In the genomic region with DNA sequence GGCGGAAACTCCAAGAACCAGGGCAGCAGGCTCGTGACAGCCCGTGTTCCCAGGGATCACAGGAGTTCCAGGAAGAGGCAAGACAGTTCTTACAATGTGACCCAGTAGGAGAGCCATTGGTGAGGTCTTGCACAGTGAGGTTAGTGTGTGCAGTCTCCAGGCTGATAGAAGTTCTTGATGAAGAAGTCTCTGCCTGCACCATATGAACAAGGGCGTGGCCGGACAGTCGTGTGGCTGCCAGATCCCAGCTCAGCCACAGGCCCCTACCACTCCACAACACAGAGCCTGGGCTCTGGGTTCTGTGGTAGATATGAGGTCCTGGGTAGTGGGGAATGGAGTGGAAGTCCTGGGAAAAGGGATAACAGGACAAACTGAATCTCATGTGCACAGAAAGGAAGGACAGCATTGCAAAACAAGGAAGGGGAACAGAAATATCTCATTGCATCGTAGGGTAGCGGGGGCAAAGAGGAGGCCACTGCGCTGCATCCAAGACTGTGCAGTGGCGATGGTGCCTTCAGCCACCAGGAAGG, we compare ENCODE assay signal across 8 cellular contexts.
DNase-seq lines count a peak whose midpoint lies in the region; ATAC-seq and TF ChIP-seq lines count a peak whose summit lies in the region.

No MANE protein-coding gene starts in this region.

- 13 to 16% (median 15%) methylated on average over 10 of the region's 10 CpGs for WGBS in psoas muscle, 3 donors

- TF ChIP-seq CTCF in GM20000 (IDR thresholded peaks at IDR 0.05; ENCODE audit: extremely low read depth, missing control alignments) = no peak
- TF ChIP-seq CTCF in psoas muscle (IDR thresholded peaks at IDR 0.05) = no peak

- peak overlapping the region; percentile 79 for H3K4me3 ChIP-seq in psoas muscle

- peaks cover 5% of the 10 kb centered on the region for H3K9me3 Mint-ChIP-seq in activated naive CD8-positive, alpha-beta T cell treated with anti-CD3 and anti-CD28 coated beads, Interleukin-2, amount 50 U/mL, for 24 hours

- peaks cover 8% of the 10 kb centered on the region for H3K9me3 ChIP-seq in psoas muscle

- peak overlapping the region; percentile 99 for H3K27ac Mint-ChIP-seq in activated naive CD8-positive, alpha-beta T cell treated with anti-CD3 and anti-CD28 coated beads, Interleukin-2, amount 50 U/mL, for 24 hours

- intact Hi-C loops in left cardiac atrium (cut with DNase I) (loop anchor here (5.0 to 10.0 kb wide), 3 partner anchors 63 to 259 kb away; partner anchors contain the start of gene STX11 (in 1 of the 2)), psoas muscle (cut with DNase I) (loop anchor here in 1 of 2 donors (5.0 to 10.0 kb wide), 3 partner anchors 72 to 259 kb away; partner anchors contain the start of genes SF3B5 and UTRN)

- H3K27me3 ChIP-seq in psoas muscle (ENCODE audit: insufficient read depth in 3 of 3, low read length in 2 of 3) = no peaks in the 10 kb centered on the region

- no peaks in the 10 kb centered on the region for H3K36me3 ChIP-seq in psoas muscle (ENCODE audit: insufficient read depth in 1 of 2, low read depth in 1 of 2)

- DNase-seq in Ammon's horn (ENCODE audit: low spot score) (peak; percentile 47), GM20000 (ENCODE audit: low spot score) (peak; percentile 44), NCI-H69 (lab: John Stamatoyannopoulos, UW) (peak; percentile 29), left cardiac atrium (peak; percentile 31), psoas muscle (peak; percentile 30 to 63), NCI-H2029 treated with DMSO at 0.1 percent for 48 hours (lab: John Stamatoyannopoulos, UW) (no peak)
- DNase-seq in activated naive CD8-positive, alpha-beta T cell treated with anti-CD3 and anti-CD28 coated beads, Interleukin-2, amount 50 U/mL, for 24 hours = peak; percentile 25
- no peak for DNase-seq in effector CD4-positive, alpha-beta T cell

- peaks cover 5% of the 10 kb centered on the region for H3K36me3 Mint-ChIP-seq in activated naive CD8-positive, alpha-beta T cell treated with anti-CD3 and anti-CD28 coated beads, Interleukin-2, amount 50 U/mL, for 24 hours (ENCODE audit: low read depth)

- ATAC-seq in activated naive CD8-positive, alpha-beta T cell treated with anti-CD3 and anti-CD28 coated beads, Interleukin-2, amount 50 U/mL, for 24 hours = no peak
- ATAC-seq in left cardiac atrium (peak; percentile 7 to 33), psoas muscle (peak in 3 of 4 donors; percentile 7 to 33 (median 10))

- peak overlapping the region; percentile 90 for H3K4me3 Mint-ChIP-seq in activated naive CD8-positive, alpha-beta T cell treated with anti-CD3 and anti-CD28 coated beads, Interleukin-2, amount 50 U/mL, for 24 hours

- peaks cover 4% of the 10 kb centered on the region for H3K27me3 Mint-ChIP-seq in activated naive CD8-positive, alpha-beta T cell treated with anti-CD3 and anti-CD28 coated beads, Interleukin-2, amount 50 U/mL, for 24 hours

- H3K4me1 ChIP-seq in psoas muscle = peaks cover 14% of the 10 kb centered on the region

- peaks cover 38% of the 10 kb centered on the region for H3K4me1 Mint-ChIP-seq in activated naive CD8-positive, alpha-beta T cell treated with anti-CD3 and anti-CD28 coated beads, Interleukin-2, amount 50 U/mL, for 24 hours

- H3K27ac ChIP-seq in psoas muscle = peak overlapping the region; percentile 82

Comparison
In these comparisons a context has a peak if more than half of its experiments do, and no peak if none do; other contexts are left out.
1. DNase-seq: peak in Ammon's horn (single experiment), GM20000 (single experiment), NCI-H69 (single experiment), activated naive CD8-positive, alpha-beta T cell treated with anti-CD3 and anti-CD28 coated beads, Interleukin-2, amount 50 U/mL, for 24 hours (single experiment), left cardiac atrium (single experiment) and psoas muscle (2 of 2); none in NCI-H2029 treated with DMSO at 0.1 percent for 48 hours (single experiment) and effector CD4-positive, alpha-beta T cell (single experiment).